9 cellular contexts compared by ENCODE assay signal in genomic region chr18:79677840-79678239, GRCh38. TPM values are rescaled to one million over a fixed set of nuclear protein-coding genes. Genes with fewer than 3 reads are reported as not detected.
DNase-seq lines count a peak whose midpoint lies in the region; ATAC-seq and TF ChIP-seq lines count a peak whose summit lies in the region.
"Had no signal": no experiment of that assay in that cellular context is flagged by ENCODE, and none has a peak within 500 bp of the region (broad histone marks: within the 10 kb centered on the region; RNA-seq: fewer than 3 reads in every experiment).

No MANE protein-coding gene starts in this region.

- WGBS in mammary epithelial cell (ENCODE audit: low coverage, missing lambda C conversion rate), result 77% methylated on average over 9 of the region's 9 CpGs

- peaks cover 9 to 46% (median 22%) of the 10 kb centered on the region in 11 experiments; a peak in 18 of 22 replicates for H3K36me3 ChIP-seq in BLaER1 treated with 17β-estradiol and CSF1 and Interleukin-3, amounts not matched to agents 10 nM and 100 nM
- peaks cover 3% of the 10 kb centered on the region for H3K36me3 ChIP-seq in mammary epithelial cell (ENCODE audit: insufficient read depth, low read length)

- in situ Hi-C loops in mammary epithelial cell (cut with MboI; ENCODE audit: low sequenced_read_pairs in 2 of 2), result no loop called here

- intact Hi-C loops in mammary epithelial cell (cut with micrococcal nuclease), result loop anchor here (2.0 to 5.0 kb wide), 2 partner anchors 283 to 429 kb away; partner anchors contain the start of gene ADNP2
- intact Hi-C loops in natural killer cell (cut with micrococcal nuclease), result loop anchor here (2.0 to 10.0 kb wide), 2 partner anchors 153 to 277 kb away; no protein-coding TSS in a partner anchor
- intact Hi-C loops in left colon (cut with DNase I, micrococcal nuclease), result no loop called here

- TF ChIP-seq CTCF in mammary epithelial cell (conservative IDR thresholded peaks at IDR 0.05 in 1 of 2, IDR thresholded peaks at IDR 0.05 in 1 of 2; ENCODE audit: extremely low read depth in 1 of 2, insufficient read depth in 1 of 2, low read depth in 1 of 2, low read length in 2 of 2) (no peak), natural killer cell (IDR thresholded peaks at IDR 0.05) (no peak)

- H3K27me3 ChIP-seq in BLaER1 treated with 17β-estradiol and CSF1 and Interleukin-3, amounts not matched to agents 10 nM and 100 nM, result no peaks in the 10 kb centered on the region
- no peaks in the 10 kb centered on the region for H3K27me3 ChIP-seq in mammary epithelial cell (ENCODE audit: insufficient read depth, low read length)

- peaks cover 34 to 56% (median 41%) of the 10 kb centered on the region in 10 experiments for H3K4me1 ChIP-seq in BLaER1 treated with 17β-estradiol and CSF1 and Interleukin-3, amounts not matched to agents 10 nM and 100 nM
- H3K4me1 ChIP-seq in mammary epithelial cell (ENCODE audit: insufficient read depth, low read length), result peaks cover 22% of the 10 kb centered on the region

- BruUV-seq in mammary epithelial cell (replicated peaks; lab: Mats Ljungman, UMichigan), result no TSS peak

- H3K36me3 Mint-ChIP-seq in IgD-negative memory B cell (peaks cover 2% of the 10 kb centered on the region), natural killer cell (no peaks in the 10 kb centered on the region)

- dilution Hi-C loops in mammary epithelial cell (cut with HindIII; ENCODE audit: low sequenced_read_pairs), result no loop called here

- H3K4me1 Mint-ChIP-seq in IgD-negative memory B cell (peaks cover 12 to 32% (median 24%) of the 10 kb centered on the region in 3 donors), natural killer cell (peaks cover 31 to 37% of the 10 kb centered on the region in 2 donors)

- peaks cover 25 to 32% (median 31%) of the 10 kb centered on the region in 11 experiments for H4K20me1 ChIP-seq in BLaER1 treated with 17β-estradiol and CSF1 and Interleukin-3, amounts not matched to agents 10 nM and 100 nM
- H4K20me1 ChIP-seq in mammary epithelial cell (ENCODE audit: insufficient read depth, low read length), result no peaks in the 10 kb centered on the region

- H3K4me3 Mint-ChIP-seq in IgD-negative memory B cell (peak overlapping the region in 3 of 4 donors; percentile 96 to 99 (median 97)), natural killer cell (no peak overlapping the region)

- peak overlapping the region in 10 of 11 experiments; percentile 85 to 98 (median 95); a peak in 19 of 22 replicates for H3K9ac ChIP-seq in BLaER1 treated with 17β-estradiol and CSF1 and Interleukin-3, amounts not matched to agents 10 nM and 100 nM
- H3K9ac ChIP-seq in mammary epithelial cell (ENCODE audit: insufficient read depth, low read length), result peak overlapping the region; percentile 74

- DNase-seq in mammary epithelial cell (no peak), natural killer cell (no peak), left colon (no peak), NAMALWA (ENCODE audit: low spot score) (no peak), HUDEP-2 (lab: John Stamatoyannopoulos, UW; ENCODE audit: unreplicated experiment in 76 of 76) (no peak)
- DNase-seq: GF-D8 had no signal

- no peak overlapping the region for H2AFZ ChIP-seq in mammary epithelial cell (ENCODE audit: low read depth, low read length)

- no peaks in the 10 kb centered on the region for H3K27me3 Mint-ChIP-seq in IgD-negative memory B cell
- H3K27me3 Mint-ChIP-seq in natural killer cell (ENCODE audit: low read depth in 2 of 2), result no peaks in the 10 kb centered on the region

- CTCF ChIA-PET in mammary epithelial cell (lab: Charles Lee; ENCODE audit: low non-redundant PET), result no interaction called here

- H3K27ac ChIP-seq in BLaER1 treated with 17β-estradiol and CSF1 and Interleukin-3, amounts not matched to agents 10 nM and 100 nM, result peak overlapping the region in 2 of 11 experiments; percentile 97 to 99; a peak in 2 of 22 replicates
- H3K27ac ChIP-seq in mammary epithelial cell (ENCODE audit: insufficient read depth, low read depth, low read length), result peak overlapping the region; percentile 94

- peak overlapping the region; percentile 80 to 99 (median 86) for H3K4me2 ChIP-seq in BLaER1 treated with 17β-estradiol and CSF1 and Interleukin-3, amounts not matched to agents 10 nM and 100 nM
- H3K4me2 ChIP-seq in mammary epithelial cell (ENCODE audit: insufficient read depth, low read depth, low read length), result peak overlapping the region; percentile 78

- ATAC-seq in natural killer cell (no peak), HG03139 (IDR thresholded peaks at IDR 0.05; ENCODE audit: unreplicated experiment) (no peak), left colon (no peak)

- H3K9me3 Mint-ChIP-seq in IgD-negative memory B cell (no peaks in the 10 kb centered on the region), natural killer cell (no peaks in the 10 kb centered on the region)

- peaks cover 52% of the 10 kb centered on the region for H3K79me2 ChIP-seq in mammary epithelial cell (ENCODE audit: insufficient read depth, low read length)

- H3K27ac Mint-ChIP-seq in IgD-negative memory B cell (peak overlapping the region; percentile 95 to 99 (median 98)), natural killer cell (peak overlapping the region; percentile 96 to 99)

- H3K9me3 ChIP-seq in BLaER1 treated with 17β-estradiol and CSF1 and Interleukin-3, amounts not matched to agents 10 nM and 100 nM (replicated peaks in 1 of 11), result no peaks in the 10 kb centered on the region
- H3K9me3 ChIP-seq in mammary epithelial cell (replicated peaks; ENCODE audit: insufficient read depth, low read length), result no peaks in the 10 kb centered on the region

- peak overlapping the region; percentile 92 to 98 (median 96); a peak in 13 of 20 replicates for H3K4me3 ChIP-seq in BLaER1 treated with 17β-estradiol and CSF1 and Interleukin-3, amounts not matched to agents 10 nM and 100 nM
- H3K4me3 ChIP-seq in mammary epithelial cell (replicated peaks in 1 of 3; ENCODE audit: insufficient read depth in 1 of 3, low read depth in 2 of 3, low read length in 3 of 3), result peak overlapping the region; percentile 84 to 98 (median 98)

RNA-seq across cellular contexts. Expression of gene CTDP1, which starts 1.8 kb away (rescaled TPM):
- polyA plus RNA-seq in IgD-negative memory B cell (12.1 TPM), mammary epithelial cell (9.6 TPM)
- total RNA-seq in mammary epithelial cell (10 to 100 TPM; 20.7 to 23.5 TPM), natural killer cell (10 to 100 TPM; 66.9 to 89.4 (median 77.1) TPM), left colon (10 to 100 TPM; 31.4 to 36.3 TPM)
- polyA minus RNA-seq in mammary epithelial cell, result 44.1 TPM

Comparison
In these comparisons a context has a peak if more than half of its experiments do, and no peak if none do; other contexts are left out.
1. intact Hi-C loops: an anchor here in mammary epithelial cell (2.0 to 5.0 kb wide) and natural killer cell (2.0 to 10.0 kb wide); none called in left colon.